Comparison of ENCODE assay signal across 10 cellular contexts in genomic region chr9:72473474-72474241, GRCh38. TPM values are rescaled to one million over a fixed set of nuclear protein-coding genes. Genes with fewer than 3 reads are reported as not detected.
DNase-seq lines count a peak whose midpoint lies in the region; ATAC-seq, FAIRE-seq and TF ChIP-seq lines count a peak whose summit lies in the region.
"Had no signal": no experiment of that assay in that cellular context is flagged by ENCODE, and none has a peak within 500 bp of the region (broad histone marks: within the 10 kb centered on the region; RNA-seq: fewer than 3 reads in every experiment).

No MANE protein-coding gene starts in this region.

- no peak overlapping the region for H3K9ac ChIP-seq in endodermal cell (ENCODE audit: extremely low read depth, low read length, poor library complexity, severe bottlenecking)

- H3K4me3 ChIP-seq in muscle layer of duodenum (ENCODE audit: low read depth in 1 of 2, low read length in 2 of 2) (no peak overlapping the region), BE2C (ENCODE audit: low read depth, low read length) (no peak overlapping the region), dorsolateral prefrontal cortex (no peak overlapping the region), endodermal cell (ENCODE audit: low read length) (no peak overlapping the region)
- H3K4me3 ChIP-seq: breast epithelium, right lobe of liver had no signal

- H3K27ac ChIP-seq in muscle layer of duodenum (ENCODE audit: low read length) (peak overlapping the region; percentile 39), dorsolateral prefrontal cortex (no peak overlapping the region), endodermal cell (ENCODE audit: low read depth, low read length) (no peak overlapping the region)
- H3K27ac ChIP-seq: breast epithelium, right lobe of liver had no signal

- H3K4me1 ChIP-seq in muscle layer of duodenum (ENCODE audit: control insufficient read depth in 1 of 2, insufficient read depth in 2 of 2, low read length in 2 of 2) (peaks cover 5 to 10% of the 10 kb centered on the region in 2 donors), BE2C (no peaks in the 10 kb centered on the region), endodermal cell (ENCODE audit: control insufficient read depth, insufficient read depth, low read length) (no peaks in the 10 kb centered on the region)

- H3K36me3 ChIP-seq in muscle layer of duodenum (ENCODE audit: control insufficient read depth in 1 of 2, insufficient read depth in 2 of 2, low read length in 2 of 2) (no peaks in the 10 kb centered on the region), BE2C (no peaks in the 10 kb centered on the region), endodermal cell (ENCODE audit: control insufficient read depth, insufficient read depth, low read length) (no peaks in the 10 kb centered on the region)
- H3K36me3 ChIP-seq: breast epithelium, right lobe of liver had no signal

- H3K9me3 Mint-ChIP-seq in HFFc6, result no peaks in the 10 kb centered on the region
- H3K9me3 Mint-ChIP-seq in endodermal cell, result peaks cover 2% of the 10 kb centered on the region

- H3K9me3 ChIP-seq in muscle layer of duodenum (ENCODE audit: control insufficient read depth in 1 of 2, low read length in 2 of 2) (no peaks in the 10 kb centered on the region), BE2C (no peaks in the 10 kb centered on the region), endodermal cell (ENCODE audit: control insufficient read depth, low read length) (no peaks in the 10 kb centered on the region)
- H3K9me3 ChIP-seq: breast epithelium, right lobe of liver had no signal

- intact Hi-C loops in dorsolateral prefrontal cortex (cut with DNase I), result no loop called here

- DNase-seq in HFFc6 (peak; percentile 44), RCC 7860 (ENCODE audit: low spot score) (peak; percentile 74), BE2C (no peak), nucleus accumbens (lab: John Stamatoyannopoulos, UW) (no peak), dorsolateral prefrontal cortex (no peak), endodermal cell (no peak)
- DNase-seq: right lobe of liver had no signal

- H3K4me3 Mint-ChIP-seq in HFFc6, result no peak overlapping the region
- H3K4me3 Mint-ChIP-seq in endodermal cell, result no peak overlapping the region

- peak; percentile 85 for ATAC-seq in GM18861 (IDR thresholded peaks at IDR 0.05; ENCODE audit: unreplicated experiment)

- H3K27ac Mint-ChIP-seq in HFFc6, result peak overlapping the region; percentile 68
- no peak overlapping the region for H3K27ac Mint-ChIP-seq in endodermal cell

- TF ChIP-seq CTCF in HFFc6 (IDR thresholded peaks at IDR 0.05) (no peak), BE2C (IDR thresholded peaks at IDR 0.05; ENCODE audit: low read depth, low read length) (no peak), dorsolateral prefrontal cortex (IDR thresholded peaks at IDR 0.05 in 54 of 56, conservative IDR thresholded peaks at IDR 0.05 in 2 of 56; ENCODE audit: low read depth in 1 of 56, partially characterized antibody in 56 of 56) (no peak), endodermal cell (conservative IDR thresholded peaks at IDR 0.05) (no peak)

- H3K4me1 Mint-ChIP-seq in HFFc6 (ENCODE audit: low read depth) (peaks cover 62% of the 10 kb centered on the region), endodermal cell (peaks cover 15% of the 10 kb centered on the region)

- peak; percentile 83 for FAIRE-seq in RCC 7860 (lab: Jason Lieb, UNC)

- H3K36me3 Mint-ChIP-seq in HFFc6 (ENCODE audit: low read depth), result no peaks in the 10 kb centered on the region; the same call in 1 of the 2 replicates
- H3K36me3 Mint-ChIP-seq in endodermal cell (ENCODE audit: low read depth), result no peaks in the 10 kb centered on the region

- no peaks in the 10 kb centered on the region for H3K27me3 ChIP-seq in muscle layer of duodenum (ENCODE audit: low read depth, low read length)
- no peaks in the 10 kb centered on the region for H3K27me3 ChIP-seq in BE2C
- no peaks in the 10 kb centered on the region for H3K27me3 ChIP-seq in dorsolateral prefrontal cortex
- no peaks in the 10 kb centered on the region for H3K27me3 ChIP-seq in endodermal cell (ENCODE audit: control insufficient read depth, insufficient read depth, low read length, poor library complexity, severe bottlenecking)
- H3K27me3 ChIP-seq: breast epithelium, right lobe of liver had no signal

- no peaks in the 10 kb centered on the region; the same call in 1 of the 2 replicates for H3K27me3 Mint-ChIP-seq in HFFc6 (ENCODE audit: insufficient read depth)
- H3K27me3 Mint-ChIP-seq in endodermal cell (ENCODE audit: insufficient read depth), result no peaks in the 10 kb centered on the region

RNA-seq across cellular contexts. Expression of gene TMC1, which starts 47.8 kb away (rescaled TPM):
- total RNA-seq in HFFc6 (2021; fragmentation: NEBNext Ultra II Directional; extraction: Animal tissue kit (Norgen Biotek cat#: 25700)), result 1 to 10 TPM in 2 of 6 experiments, under 1 TPM in 4; 0.09 to 1.1 (median 0.65) TPM
- not detected for polyA plus RNA-seq in BE2C (2012; ENCODE audit: insufficient read depth, insufficient read length, low read depth)
- total RNA-seq in dorsolateral prefrontal cortex (1 to 10 TPM in 93 of 120 experiments, under 1 TPM in 27; 0.21 to 6.0 (median 1.5) TPM), endodermal cell (under 1 TPM in 1 of 2 donors, not detected in 1; 0.09 TPM)
- polyA plus RNA-seq in endodermal cell (2013, experiment 1 of 2), result not detected
- not detected for polyA plus RNA-seq in endodermal cell (2013, experiment 2 of 2)

Comparison
In these comparisons a context has a peak if more than half of its experiments do, and no peak if none do; other contexts are left out.
1. DNase-seq: peak in HFFc6 (single experiment) and RCC 7860 (single experiment); none in BE2C (single experiment), nucleus accumbens (0 of 56), dorsolateral prefrontal cortex (0 of 10) and endodermal cell (single experiment).